1 cellular context compared by ENCODE assay signal in the genomic region with DNA sequence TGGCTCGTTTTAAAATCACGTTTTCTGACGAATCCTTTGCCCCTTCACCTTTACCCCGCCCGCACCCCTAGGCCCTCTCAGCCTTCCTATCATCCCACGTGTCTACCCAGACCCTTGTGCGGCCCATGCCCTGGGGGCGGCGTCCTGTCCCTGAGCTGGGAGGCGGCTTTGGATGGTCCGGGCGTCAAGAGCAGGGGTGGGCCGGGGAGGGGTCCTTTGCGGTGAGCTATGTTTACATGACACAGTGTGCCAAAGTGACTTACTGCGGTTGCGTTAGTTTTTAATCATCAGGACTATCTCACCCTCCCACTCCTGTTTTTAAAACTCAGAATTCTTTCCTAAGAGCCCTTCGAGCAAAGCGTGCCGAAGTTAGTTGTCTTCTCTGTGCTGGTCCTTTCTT.
TF ChIP-seq lines count a peak whose summit lies in the region.

No MANE protein-coding gene starts in this region.

TF ChIP-seq in WTC11, 78 proteins besides CTCF, POLR2A, EP300 and RAD21 (continued from another document):
- TF ChIP-seq, protein P1, sequence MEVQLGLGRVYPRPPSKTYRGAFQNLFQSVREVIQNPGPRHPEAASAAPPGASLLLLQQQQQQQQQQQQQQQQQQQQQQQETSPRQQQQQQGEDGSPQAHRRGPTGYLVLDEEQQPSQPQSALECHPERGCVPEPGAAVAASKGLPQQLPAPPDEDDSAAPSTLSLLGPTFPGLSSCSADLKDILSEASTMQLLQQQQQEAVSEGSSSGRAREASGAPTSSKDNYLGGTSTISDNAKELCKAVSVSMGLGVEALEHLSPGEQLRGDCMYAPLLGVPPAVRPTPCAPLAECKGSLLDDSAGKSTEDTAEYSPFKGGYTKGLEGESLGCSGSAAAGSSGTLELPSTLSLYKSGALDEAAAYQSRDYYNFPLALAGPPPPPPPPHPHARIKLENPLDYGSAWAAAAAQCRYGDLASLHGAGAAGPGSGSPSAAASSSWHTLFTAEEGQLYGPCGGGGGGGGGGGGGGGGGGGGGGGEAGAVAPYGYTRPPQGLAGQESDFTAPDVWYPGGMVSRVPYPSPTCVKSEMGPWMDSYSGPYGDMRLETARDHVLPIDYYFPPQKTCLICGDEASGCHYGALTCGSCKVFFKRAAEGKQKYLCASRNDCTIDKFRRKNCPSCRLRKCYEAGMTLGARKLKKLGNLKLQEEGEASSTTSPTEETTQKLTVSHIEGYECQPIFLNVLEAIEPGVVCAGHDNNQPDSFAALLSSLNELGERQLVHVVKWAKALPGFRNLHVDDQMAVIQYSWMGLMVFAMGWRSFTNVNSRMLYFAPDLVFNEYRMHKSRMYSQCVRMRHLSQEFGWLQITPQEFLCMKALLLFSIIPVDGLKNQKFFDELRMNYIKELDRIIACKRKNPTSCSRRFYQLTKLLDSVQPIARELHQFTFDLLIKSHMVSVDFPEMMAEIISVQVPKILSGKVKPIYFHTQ (CRISPR knock-in tag; IDR thresholded peaks at IDR 0.05) = no peak
- TF ChIP-seq TEAD4 (CRISPR knock-in tag; IDR thresholded peaks at IDR 0.05) (no peak), SMAD3 (CRISPR knock-in tag; IDR thresholded peaks at IDR 0.05; ENCODE audit: borderline replicate concordance) (no peak), GABPB1 (CRISPR knock-in tag; IDR thresholded peaks at IDR 0.05) (no peak), FOXP1 (CRISPR knock-in tag; IDR thresholded peaks at IDR 0.05; ENCODE audit: borderline replicate concordance) (no peak), FOXJ3 (CRISPR knock-in tag; IDR thresholded peaks at IDR 0.05; ENCODE audit: borderline replicate concordance) (no peak)
- TF ChIP-seq, protein P2, sequence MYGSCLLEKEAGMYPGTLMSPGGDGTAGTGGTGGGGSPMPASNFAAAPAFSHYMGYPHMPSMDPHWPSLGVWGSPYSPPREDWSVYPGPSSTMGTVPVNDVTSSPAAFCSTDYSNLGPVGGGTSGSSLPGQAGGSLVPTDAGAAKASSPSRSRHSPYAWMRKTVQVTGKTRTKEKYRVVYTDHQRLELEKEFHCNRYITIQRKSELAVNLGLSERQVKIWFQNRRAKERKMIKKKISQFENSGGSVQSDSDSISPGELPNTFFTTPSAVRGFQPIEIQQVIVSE (CRISPR knock-in tag; IDR thresholded peaks at IDR 0.05; ENCODE audit: borderline replicate concordance) = no peak
